Comparison of ENCODE assay signal across 18 cellular contexts in the genomic region with DNA sequence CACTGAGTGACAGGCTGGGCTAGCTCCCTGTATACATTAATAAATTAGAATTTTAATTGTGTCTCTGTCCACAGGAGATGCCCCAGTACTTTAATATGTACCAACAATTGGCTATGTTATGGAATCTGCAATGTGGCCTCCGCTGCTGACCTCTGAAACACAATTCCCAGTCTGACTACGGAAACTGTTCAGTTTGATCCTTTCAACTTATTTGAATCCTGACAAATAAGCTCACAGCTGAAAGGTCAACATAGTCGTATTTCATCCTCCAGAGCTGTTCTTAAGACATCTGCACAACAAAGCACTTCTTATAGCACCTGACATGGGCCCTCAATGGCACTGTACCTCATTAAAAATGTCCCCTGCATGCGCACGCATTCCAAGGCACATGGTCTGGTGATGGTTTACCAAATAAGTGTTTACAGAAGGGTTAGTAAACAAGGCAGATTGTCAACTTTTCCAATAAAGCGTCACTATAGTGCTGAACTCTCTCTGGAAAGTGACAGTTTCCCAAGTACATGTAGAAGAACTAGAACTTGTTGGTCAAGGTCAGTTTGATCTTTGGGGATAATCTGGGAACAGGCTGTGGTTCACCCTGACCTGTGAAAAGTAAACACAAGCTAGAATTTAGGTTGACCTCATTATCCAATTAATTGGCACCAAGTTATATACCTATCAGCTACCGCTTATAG.
A peak's percentile ranks its signal among the peaks of the same experiment; 100 is the strongest.
DNase-seq lines count a peak whose midpoint lies in the region; ATAC-seq, FAIRE-seq and TF ChIP-seq lines count a peak whose summit lies in the region.
"Had no signal": no experiment of that assay in that cellular context is flagged by ENCODE, and none has a peak within 500 bp of the region (broad histone marks: within the 10 kb centered on the region; RNA-seq: fewer than 3 reads in every experiment).

No MANE protein-coding gene starts in this region.

- peaks cover 17% of the 10 kb centered on the region for H3K36me3 Mint-ChIP-seq in chondrocyte (ENCODE audit: low read depth)
- peaks cover 23 to 36% of the 10 kb centered on the region in 2 donors for H3K36me3 Mint-ChIP-seq in naive B cell

- FAIRE-seq in A549 (lab: Jason Lieb, UNC), result no peak
- FAIRE-seq: endometrium, GM12892 had no signal

- H3K18ac ChIP-seq in IMR-90 (ENCODE audit: low read depth, low read length), result peak overlapping the region; percentile 79; the same call in 1 of the 2 replicates

- intact Hi-C loops in IMR-90 (cut with micrococcal nuclease), result loop anchor here (2.0 kb wide), 1 partner anchor 194 kb away; no protein-coding TSS in a partner anchor

- peak overlapping the region; percentile 82 for H3K4ac ChIP-seq in IMR-90 (ENCODE audit: low read depth, low read length)

- H2AK5ac ChIP-seq in IMR-90 (ENCODE audit: low read depth, low read length), result peak overlapping the region; percentile 47

- TF ChIP-seq RAD21 in A549 (conservative IDR thresholded peaks at IDR 0.05 in 1 of 2, IDR thresholded peaks at IDR 0.05 in 1 of 2) (no peak), IMR-90 (IDR thresholded peaks at IDR 0.05; ENCODE audit: low read length) (no peak)

- H2BK20ac ChIP-seq in IMR-90 (ENCODE audit: low read depth, low read length), result peak overlapping the region; percentile 68

- dilution Hi-C loops in IMR-90 (cut with HindIII; ENCODE audit: low sequenced_read_pairs, unreplicated experiment), result no loop called here

- H3K9me3 ChIP-seq in A549 (no peaks in the 10 kb centered on the region), IMR-90 (ENCODE audit: control insufficient read depth, insufficient read depth, low read length) (no peaks in the 10 kb centered on the region)
- H3K9me3 ChIP-seq: lower lobe of right lung had no signal

- H3K56ac ChIP-seq in IMR-90 (ENCODE audit: extremely low read depth, insufficient read depth, low read length), result no peak overlapping the region

- no peaks in the 10 kb centered on the region for H3K9me3 Mint-ChIP-seq in chondrocyte (ENCODE audit: low read depth)
- no peaks in the 10 kb centered on the region for H3K9me3 Mint-ChIP-seq in naive B cell
- H3K9me3 Mint-ChIP-seq: nephron progenitor cell; T-helper 1 cell treated with Interleukin-12 subunit alpha and Interleukin-12 subunit beta and Interleukin-4 antibody, amounts not matched to agents 30 μg/mL and 1 μg/mL, for 36 hours had no signal

- peaks cover 45% of the 10 kb centered on the region for H3K4me1 ChIP-seq in A549
- peaks cover 14% of the 10 kb centered on the region for H3K4me1 ChIP-seq in IMR-90 (ENCODE audit: control insufficient read depth, insufficient read depth, low read length)

- H3K27ac ChIP-seq in A549 (peak overlapping the region; percentile 59 to 66; a peak in 5 of 6 replicates), IMR-90 (ENCODE audit: insufficient read depth, low read length) (peak overlapping the region; percentile 35; the same call in 1 of the 2 replicates)
- H3K27ac ChIP-seq: lower lobe of right lung had no signal

- no peak for DNase-seq in A549 (ENCODE audit: low read depth in 1 of 2, low spot score in 1 of 2)
- DNase-seq in IMR-90, result no peak
- no peak for DNase-seq in chondrocyte (ENCODE audit: low spot score)
- no peak for DNase-seq in naive B cell
- no peak for DNase-seq in AML-193 (lab: John Stamatoyannopoulos, UW)
- no peak for DNase-seq in T1000 (lab: John Stamatoyannopoulos, UW)
- no peak for DNase-seq in DMS 273 (lab: John Stamatoyannopoulos, UW; ENCODE audit: unreplicated experiment)
- DNase-seq: activated CD4-positive, CD25-positive, alpha-beta regulatory T cell treated with anti-CD3 and anti-CD28 coated beads, Interleukin-2, amount 50 U/mL, for 72 hours; GF-D8; KG1; lower lobe of right lung; NCI-H1105 treated with DMSO at 0.1 percent for 48 hours; nephron progenitor cell; retina had no signal

- no TSS peak for BruUV-seq in IMR-90 (replicated peaks; lab: Mats Ljungman, UMichigan)

- H3K4me2 ChIP-seq in A549, result no peak overlapping the region
- no peak overlapping the region for H3K4me2 ChIP-seq in IMR-90 (ENCODE audit: low read depth, low read length)

- H3K36me3 ChIP-seq in IMR-90 (ENCODE audit: control insufficient read depth, insufficient read depth, low read length), result peaks cover 11% of the 10 kb centered on the region

- H3K23ac ChIP-seq in IMR-90 (ENCODE audit: low read depth, low read length), result peak overlapping the region; percentile 39; the same call in 1 of the 2 replicates

- peak overlapping the region; percentile 49 for H3K14ac ChIP-seq in IMR-90 (replicated peaks; ENCODE audit: low read depth, low read length)

- no peaks in the 10 kb centered on the region for H3K27me3 ChIP-seq in IMR-90 (ENCODE audit: control insufficient read depth, insufficient read depth, low read length)

- H4K5ac ChIP-seq in IMR-90 (ENCODE audit: low read depth, low read length), result peak overlapping the region; percentile 70

- peaks cover 29 to 70% of the 10 kb centered on the region in 2 experiments for H3K79me1 ChIP-seq in IMR-90 (ENCODE audit: low read depth in 1 of 2, low read length in 2 of 2)

- POLR2A ChIA-PET in A549 (lab: Yijun Ruan, JAX) (no interaction called here), IMR-90 (lab: Charles Lee; ENCODE audit: unreplicated experiment) (no interaction called here)

- no peak overlapping the region for H3K4me3 ChIP-seq in A549
- H3K4me3 ChIP-seq in IMR-90 (ENCODE audit: insufficient read depth, low read depth, low read length), result no peak overlapping the region
- H3K4me3 ChIP-seq: lower lobe of right lung had no signal

- TF ChIP-seq EP300 in A549 (IDR thresholded peaks at IDR 0.05), result no peak

- H4K91ac ChIP-seq in IMR-90 (ENCODE audit: insufficient read depth, low read depth, low read length), result peak overlapping the region; percentile 58

- H3K9ac ChIP-seq in IMR-90 (ENCODE audit: low read depth, low read length), result no peak overlapping the region

- TF ChIP-seq POLR2A in A549 (IDR thresholded peaks at IDR 0.05; ENCODE audit: low read length) (no peak), IMR-90 (IDR thresholded peaks at IDR 0.05; ENCODE audit: low read depth, low read length) (no peak)

- H4K8ac ChIP-seq in IMR-90 (ENCODE audit: low read depth in 2 of 2, low read length in 2 of 2), result peak overlapping the region in 1 of 2 experiments; percentile 31; a peak in 1 of 4 replicates

- H2BK5ac ChIP-seq in IMR-90 (ENCODE audit: low read depth, low read length, poor library complexity, severe bottlenecking), result peak overlapping the region; percentile 97

- no peaks in the 10 kb centered on the region for H4K20me1 ChIP-seq in IMR-90 (ENCODE audit: insufficient read depth, low read length)

- no peak overlapping the region for H2AFZ ChIP-seq in IMR-90 (replicated peaks; ENCODE audit: low read length, poor library complexity)

- H2BK120ac ChIP-seq in IMR-90 (ENCODE audit: low read depth, low read length), result peak overlapping the region; percentile 72

- H3K4me1 Mint-ChIP-seq in chondrocyte (ENCODE audit: low read depth) (peaks cover 78% of the 10 kb centered on the region), naive B cell (peaks cover 34 to 52% (median 42%) of the 10 kb centered on the region in 3 donors)

- in situ Hi-C loops in IMR-90 (cut with MboI; ENCODE audit: low sequenced_read_pairs), result no loop called here

- WGBS in A549 (ENCODE audit: missing lambda C conversion rate), result 90% methylated on average over 7 of the region's 7 CpGs
- WGBS in IMR-90 (ENCODE audit: extremely low coverage in 2 of 2, insufficient read length in 1 of 2), 2 experiments, result 93% methylated on average over 3 of the region's 7 CpGs; no CpG with 5 or more reads in 1 of the 2 experiments

- H3K27me3 Mint-ChIP-seq in chondrocyte (ENCODE audit: low read depth), result no peaks in the 10 kb centered on the region
- H3K27me3 Mint-ChIP-seq in naive B cell, result no peaks in the 10 kb centered on the region

- CTCF ChIA-PET in A549 (lab: Yijun Ruan, JAX), result interaction anchor here (0.7 to 1.4 kb wide), 4 partner anchors 8 to 65 kb away, joined by 3 to 4 read pairs (median 3); no protein-coding TSS in a partner anchor
- CTCF ChIA-PET in IMR-90 (lab: Yijun Ruan, JAX), result interaction anchor here (0.6 to 1.1 kb wide), 2 partner anchors 52 to 276 kb away, joined by 3 read pairs; no protein-coding TSS in a partner anchor

- no peak overlapping the region for H3K4me3 Mint-ChIP-seq in chondrocyte (ENCODE audit: unreplicated experiment)
- no peak overlapping the region for H3K4me3 Mint-ChIP-seq in naive B cell
- H3K4me3 Mint-ChIP-seq: nephron progenitor cell; T-helper 1 cell treated with Interleukin-12 subunit alpha and Interleukin-12 subunit beta and Interleukin-4 antibody, amounts not matched to agents 30 μg/mL and 1 μg/mL, for 36 hours had no signal

- peak overlapping the region; percentile 99 for H3K27ac Mint-ChIP-seq in chondrocyte (ENCODE audit: unreplicated experiment)
- peak overlapping the region in 5 of 6 donors; percentile 61 to 88 (median 70) for H3K27ac Mint-ChIP-seq in naive B cell
- H3K27ac Mint-ChIP-seq: T-helper 1 cell treated with Interleukin-12 subunit alpha and Interleukin-12 subunit beta and Interleukin-4 antibody, amounts not matched to agents 30 μg/mL and 1 μg/mL, for 36 hours had no signal

- no peak for TF ChIP-seq CTCF in A549 (IDR thresholded peaks at IDR 0.05)
- TF ChIP-seq CTCF in IMR-90 (conservative IDR thresholded peaks at IDR 0.05; ENCODE audit: low read depth, low read length), result no peak
- TF ChIP-seq CTCF in chondrocyte (IDR thresholded peaks at IDR 0.05), result no peak

- H2BK15ac ChIP-seq in IMR-90 (ENCODE audit: low read depth, low read length), result peak overlapping the region; percentile 51

- peaks cover 6% of the 10 kb centered on the region for H3K9me1 ChIP-seq in IMR-90 (ENCODE audit: insufficient read depth, low read length)

- no peak overlapping the region for H2AK9ac ChIP-seq in IMR-90 (replicated peaks; ENCODE audit: low read depth, low read length, poor library complexity)

- ATAC-seq in A549 (no peak), IMR-90 (ENCODE audit: low read depth) (no peak), naive B cell (ENCODE audit: low read depth in 2 of 2) (no peak), HG02678 (IDR thresholded peaks at IDR 0.05; ENCODE audit: unreplicated experiment) (no peak)
- ATAC-seq: lower lobe of right lung had no signal

TF ChIP-seq in A549, 52 proteins besides CTCF, POLR2A, EP300 and RAD21 (continues in another document):
- TF ChIP-seq, protein P1, sequence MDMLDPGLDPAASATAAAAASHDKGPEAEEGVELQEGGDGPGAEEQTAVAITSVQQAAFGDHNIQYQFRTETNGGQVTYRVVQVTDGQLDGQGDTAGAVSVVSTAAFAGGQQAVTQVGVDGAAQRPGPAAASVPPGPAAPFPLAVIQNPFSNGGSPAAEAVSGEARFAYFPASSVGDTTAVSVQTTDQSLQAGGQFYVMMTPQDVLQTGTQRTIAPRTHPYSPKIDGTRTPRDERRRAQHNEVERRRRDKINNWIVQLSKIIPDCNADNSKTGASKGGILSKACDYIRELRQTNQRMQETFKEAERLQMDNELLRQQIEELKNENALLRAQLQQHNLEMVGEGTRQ (IDR thresholded peaks at IDR 0.05), result no peak

TF ChIP-seq in IMR-90, 13 proteins besides CTCF, POLR2A, EP300 and RAD21 (continues in another document):
- TF ChIP-seq NFE2L2 (IDR thresholded peaks at IDR 0.05; ENCODE audit: low read depth, low read length) (no peak), MAZ (IDR thresholded peaks at IDR 0.05; ENCODE audit: borderline replicate concordance, low read depth, low read length) (no peak), SMC3 (IDR thresholded peaks at IDR 0.05; ENCODE audit: low read depth, low read length) (no peak), MXI1 (IDR thresholded peaks at IDR 0.05; ENCODE audit: borderline replicate concordance, low read depth, low read length) (no peak), RCOR1 (IDR thresholded peaks at IDR 0.05; ENCODE audit: insufficient replicate concordance, low read length) (no peak)
